1 cellular context compared by ENCODE assay signal in the genomic region with DNA sequence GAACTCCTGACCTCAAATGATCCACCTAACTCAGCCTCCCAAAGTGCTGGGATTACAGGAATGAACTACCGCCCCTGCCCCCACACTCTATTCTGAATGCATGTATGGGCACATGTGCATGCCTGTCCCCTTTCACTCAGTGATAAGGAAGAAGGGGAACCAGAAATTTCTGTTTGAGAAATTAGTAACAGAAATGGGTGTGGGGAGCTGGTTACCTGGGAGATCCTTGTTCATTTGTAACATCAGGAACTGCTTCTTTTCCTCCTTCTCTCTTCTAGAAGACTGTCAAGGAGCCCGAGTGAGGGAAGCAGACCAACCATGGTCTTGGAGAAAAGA.
TF ChIP-seq lines count a peak whose summit lies in the region.

No MANE protein-coding gene starts in this region.

TF ChIP-seq in GM23338, 12 proteins besides CTCF, POLR2A, EP300 and RAD21:
- no peak for TF ChIP-seq EZH2 (IDR thresholded peaks at IDR 0.05; ENCODE audit: low read depth, unreplicated experiment)
- no peak for TF ChIP-seq POLR2AphosphoS5 (IDR thresholded peaks at IDR 0.05; ENCODE audit: low read depth)
- TF ChIP-seq ZNF331 (CRISPR knock-in tag; IDR thresholded peaks at IDR 0.05; ENCODE audit: low read depth): no peak
- TF ChIP-seq, protein P1, sequence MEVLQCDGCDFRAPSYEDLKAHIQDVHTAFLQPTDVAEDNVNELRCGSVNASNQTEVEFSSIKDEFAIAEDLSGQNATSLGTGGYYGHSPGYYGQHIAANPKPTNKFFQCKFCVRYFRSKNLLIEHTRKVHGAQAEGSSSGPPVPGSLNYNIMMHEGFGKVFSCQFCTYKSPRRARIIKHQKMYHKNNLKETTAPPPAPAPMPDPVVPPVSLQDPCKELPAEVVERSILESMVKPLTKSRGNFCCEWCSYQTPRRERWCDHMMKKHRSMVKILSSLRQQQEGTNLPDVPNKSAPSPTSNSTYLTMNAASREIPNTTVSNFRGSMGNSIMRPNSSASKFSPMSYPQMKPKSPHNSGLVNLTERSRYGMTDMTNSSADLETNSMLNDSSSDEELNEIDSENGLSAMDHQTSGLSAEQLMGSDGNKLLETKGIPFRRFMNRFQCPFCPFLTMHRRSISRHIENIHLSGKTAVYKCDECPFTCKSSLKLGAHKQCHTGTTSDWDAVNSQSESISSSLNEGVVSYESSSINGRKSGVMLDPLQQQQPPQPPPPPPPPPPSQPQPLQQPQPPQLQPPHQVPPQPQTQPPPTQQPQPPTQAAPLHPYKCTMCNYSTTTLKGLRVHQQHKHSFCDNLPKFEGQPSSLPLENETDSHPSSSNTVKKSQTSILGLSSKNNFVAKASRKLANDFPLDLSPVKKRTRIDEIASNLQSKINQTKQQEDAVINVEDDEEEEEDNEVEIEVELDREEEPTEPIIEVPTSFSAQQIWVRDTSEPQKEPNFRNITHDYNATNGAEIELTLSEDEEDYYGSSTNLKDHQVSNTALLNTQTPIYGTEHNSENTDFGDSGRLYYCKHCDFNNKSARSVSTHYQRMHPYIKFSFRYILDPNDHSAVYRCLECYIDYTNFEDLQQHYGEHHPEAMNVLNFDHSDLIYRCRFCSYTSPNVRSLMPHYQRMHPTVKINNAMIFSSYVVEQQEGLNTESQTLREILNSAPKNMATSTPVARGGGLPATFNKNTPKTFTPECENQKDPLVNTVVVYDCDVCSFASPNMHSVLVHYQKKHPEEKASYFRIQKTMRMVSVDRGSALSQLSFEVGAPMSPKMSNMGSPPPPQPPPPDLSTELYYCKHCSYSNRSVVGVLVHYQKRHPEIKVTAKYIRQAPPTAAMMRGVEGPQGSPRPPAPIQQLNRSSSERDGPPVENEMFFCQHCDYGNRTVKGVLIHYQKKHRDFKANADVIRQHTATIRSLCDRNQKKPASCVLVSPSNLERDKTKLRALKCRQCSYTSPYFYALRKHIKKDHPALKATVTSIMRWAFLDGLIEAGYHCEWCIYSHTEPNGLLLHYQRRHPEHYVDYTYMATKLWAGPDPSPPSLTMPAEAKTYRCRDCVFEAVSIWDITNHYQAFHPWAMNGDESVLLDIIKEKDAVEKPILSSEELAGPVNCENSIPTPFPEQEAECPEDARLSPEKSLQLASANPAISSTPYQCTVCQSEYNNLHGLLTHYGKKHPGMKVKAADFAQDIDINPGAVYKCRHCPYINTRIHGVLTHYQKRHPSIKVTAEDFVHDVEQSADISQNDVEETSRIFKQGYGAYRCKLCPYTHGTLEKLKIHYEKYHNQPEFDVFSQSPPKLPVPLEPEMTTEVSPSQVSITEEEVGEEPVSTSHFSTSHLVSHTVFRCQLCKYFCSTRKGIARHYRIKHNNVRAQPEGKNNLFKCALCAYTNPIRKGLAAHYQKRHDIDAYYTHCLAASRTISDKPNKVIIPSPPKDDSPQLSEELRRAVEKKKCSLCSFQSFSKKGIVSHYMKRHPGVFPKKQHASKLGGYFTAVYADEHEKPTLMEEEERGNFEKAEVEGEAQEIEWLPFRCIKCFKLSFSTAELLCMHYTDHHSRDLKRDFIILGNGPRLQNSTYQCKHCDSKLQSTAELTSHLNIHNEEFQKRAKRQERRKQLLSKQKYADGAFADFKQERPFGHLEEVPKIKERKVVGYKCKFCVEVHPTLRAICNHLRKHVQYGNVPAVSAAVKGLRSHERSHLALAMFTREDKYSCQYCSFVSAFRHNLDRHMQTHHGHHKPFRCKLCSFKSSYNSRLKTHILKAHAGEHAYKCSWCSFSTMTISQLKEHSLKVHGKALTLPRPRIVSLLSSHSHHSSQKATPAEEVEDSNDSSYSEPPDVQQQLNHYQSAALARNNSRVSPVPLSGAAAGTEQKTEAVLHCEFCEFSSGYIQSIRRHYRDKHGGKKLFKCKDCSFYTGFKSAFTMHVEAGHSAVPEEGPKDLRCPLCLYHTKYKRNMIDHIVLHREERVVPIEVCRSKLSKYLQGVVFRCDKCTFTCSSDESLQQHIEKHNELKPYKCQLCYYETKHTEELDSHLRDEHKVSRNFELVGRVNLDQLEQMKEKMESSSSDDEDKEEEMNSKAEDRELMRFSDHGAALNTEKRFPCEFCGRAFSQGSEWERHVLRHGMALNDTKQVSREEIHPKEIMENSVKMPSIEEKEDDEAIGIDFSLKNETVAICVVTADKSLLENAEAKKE (CRISPR knock-in tag; IDR thresholded peaks at IDR 0.05): no peak
